Comparison of ENCODE assay signal across 8 cellular contexts in genomic region chr19:14495678-14496028, GRCh38. TPM values are rescaled to one million over a fixed set of nuclear protein-coding genes. Genes with fewer than 3 reads are reported as not detected.
DNase-seq lines count a peak whose midpoint lies in the region; ATAC-seq and TF ChIP-seq lines count a peak whose summit lies in the region.

No MANE protein-coding gene starts in this region.

- intact Hi-C loops in posterior cingulate gyrus (cut with DNase I): loop anchor here (2.0 kb wide), 1 partner anchor 21 kb away; no protein-coding TSS in a partner anchor

- TF ChIP-seq CTCF in RWPE1 (conservative IDR thresholded peaks at IDR 0.05; ENCODE audit: low read depth) (no peak), fibroblast of the aortic adventitia (IDR thresholded peaks at IDR 0.05; ENCODE audit: insufficient read depth, low read length) (no peak), retinal pigment epithelial cell (conservative IDR thresholded peaks at IDR 0.05; ENCODE audit: low read depth, low read length) (no peak)

- ATAC-seq in GM18517 (IDR thresholded peaks at IDR 0.05; ENCODE audit: unreplicated experiment): peak; percentile 21
- no peak for ATAC-seq in GM18519 (IDR thresholded peaks at IDR 0.05; ENCODE audit: low FRiP score, unreplicated experiment)
- no peak for ATAC-seq in GM18870 (IDR thresholded peaks at IDR 0.05; ENCODE audit: unreplicated experiment)
- no peak for ATAC-seq in HG03469 (IDR thresholded peaks at IDR 0.05; ENCODE audit: unreplicated experiment)

- CTCF ChIA-PET in RWPE1 (lab: Yijun Ruan, JAX): interaction anchor here (0.6 to 1.9 kb wide), 3 partner anchors 10 to 30 kb away, joined by 3 to 9 read pairs (median 6); no protein-coding TSS in a partner anchor

- POLR2A ChIA-PET in RWPE1 (lab: Yijun Ruan, JAX; ENCODE audit: low non-redundant PET): interaction anchor here (0.6 kb wide), 2 partner anchors 9 to 10 kb away, joined by 3 to 4 read pairs; no protein-coding TSS in a partner anchor

- DNase-seq in RWPE1 (ENCODE audit: low spot score) (no peak), fibroblast of the aortic adventitia (ENCODE audit: low read depth) (no peak), retinal pigment epithelial cell (ENCODE audit: low read depth) (no peak), posterior cingulate gyrus (no peak)

- peak overlapping the region; percentile 73 for H3K4me3 ChIP-seq in fibroblast of the aortic adventitia (ENCODE audit: low read depth, low read length)
- peak overlapping the region; percentile 93 for H3K4me3 ChIP-seq in retinal pigment epithelial cell (ENCODE audit: low read length)

- peak overlapping the region; percentile 87 for H3K27ac ChIP-seq in RWPE1

RNA-seq across cellular contexts. Expression of gene GIPC1, which starts 0.3 kb away (rescaled TPM):
- 93.5 and 119 TPM in 2 replicates for total RNA-seq in fibroblast of the aortic adventitia (ENCODE audit: low replicate concordance)

RNA-seq across cellular contexts. Expression of gene PTGER1, which starts 20.5 kb away (rescaled TPM):
- total RNA-seq in fibroblast of the aortic adventitia (ENCODE audit: low replicate concordance): 1.9 and 3.4 TPM in 2 replicates

RNA-seq across cellular contexts. Expression of gene DNAJB1, which starts 22.5 kb away (rescaled TPM):
- 54.7 and 95.2 TPM in 2 replicates for total RNA-seq in fibroblast of the aortic adventitia (ENCODE audit: low replicate concordance)

RNA-seq across cellular contexts. Expression of gene TECR, which starts 33.7 kb away (rescaled TPM):
- 2.9 and 41.8 TPM in 2 replicates for total RNA-seq in fibroblast of the aortic adventitia (ENCODE audit: low replicate concordance)
